Comparison of ENCODE assay signal across 1 cellular context in genomic region chr3:150528359-150528797, GRCh38.
TF ChIP-seq lines count a peak whose summit lies in the region.

No MANE protein-coding gene starts in this region.

TF ChIP-seq in HepG2, 621 proteins besides CTCF, POLR2A, EP300 and RAD21:
- TF ChIP-seq KDM2A (CRISPR knock-in tag; IDR thresholded peaks at IDR 0.05; ENCODE audit: borderline replicate concordance, low read depth) (no peak), SMAD9 (CRISPR knock-in tag; IDR thresholded peaks at IDR 0.05) (no peak), STAG1 (CRISPR knock-in tag; IDR thresholded peaks at IDR 0.05) (peak; percentile 47), YEATS4 (CRISPR knock-in tag; IDR thresholded peaks at IDR 0.05; ENCODE audit: borderline replicate concordance) (no peak)
TF ChIP-seq in HepG2: peak in this region for 1.
